ENCODE assay signal across 9 cellular contexts in the genomic region with DNA sequence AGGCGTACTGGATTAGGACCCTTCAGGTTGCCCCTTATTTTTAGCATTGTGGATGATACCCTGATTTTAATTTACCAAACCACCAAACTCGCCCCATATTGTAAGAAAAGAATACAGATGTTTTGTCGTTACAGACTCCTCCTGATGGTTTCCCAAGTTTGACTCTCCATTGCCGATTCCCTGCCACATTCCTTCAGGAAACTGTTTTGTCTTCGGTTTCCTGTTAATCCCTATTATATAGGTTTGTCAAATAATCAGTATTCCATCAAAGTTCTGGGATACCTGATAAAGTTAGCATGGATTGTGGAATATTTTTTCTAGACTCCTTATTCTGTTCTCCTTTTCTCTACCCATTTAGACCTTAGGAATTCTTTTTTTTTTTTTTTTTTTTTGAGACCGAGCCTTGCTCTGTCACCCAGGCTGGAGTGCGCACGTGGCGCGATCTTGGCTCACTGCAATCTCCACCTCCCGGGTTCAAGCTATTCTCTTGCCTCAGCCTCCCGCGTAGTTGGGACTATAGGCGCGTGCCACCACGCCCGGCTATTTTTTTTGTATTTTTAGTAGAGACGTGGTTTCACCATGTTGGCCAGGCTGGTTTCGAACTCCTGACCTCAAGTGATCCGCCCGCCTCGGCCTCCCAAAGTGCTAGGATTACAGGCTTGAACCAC. TPM values are rescaled to one million over a fixed set of nuclear protein-coding genes. Genes with fewer than 3 reads are reported as not detected.
DNase-seq lines count a peak whose midpoint lies in the region; ATAC-seq and TF ChIP-seq lines count a peak whose summit lies in the region.
"Not testable (repeated sequence)": the region's sequence is repeated elsewhere in the genome, so short reads cannot be mapped to it uniquely, and the experiment has no call there.
"Had no signal": no experiment of that assay in that cellular context is flagged by ENCODE, and none has a peak within 500 bp of the region (broad histone marks: within the 10 kb centered on the region; RNA-seq: fewer than 3 reads in every experiment).

No MANE protein-coding gene starts in this region.

- POLR2A ChIA-PET in activated B cell treated with CpG ODN at 0.5 μM for 24 hours (lab: Charles Lee): interaction anchor here (0.6 to 3.4 kb wide), 18 partner anchors 10 to 1656 kb away, joined by 3 to 50 read pairs (median 7); a partner anchor contains a TSS

- H3K4me2 ChIP-seq in DOHH2 (ENCODE audit: low read length): peak overlapping the region; percentile 58
- H3K4me2 ChIP-seq in MM.1S (ENCODE audit: low read depth, low read length): peak overlapping the region; percentile 51; the same call in 1 of the 2 replicates

- peak overlapping the region; percentile 97 for H3K27ac Mint-ChIP-seq in activated B cell treated with CpG ODN at 0.5 μM for 24 hours
- H3K27ac Mint-ChIP-seq in brain: peak overlapping the region; percentile 97 to 100 (median 99)
- peak overlapping the region; percentile 97 for H3K27ac Mint-ChIP-seq in memory B cell

- CTCF ChIA-PET in activated B cell treated with CpG ODN at 0.5 μM for 24 hours (lab: Charles Lee): interaction anchor here (0.6 to 2.4 kb wide), 20 partner anchors 9 to 114 kb away, joined by 3 to 24 read pairs (median 4); a partner anchor contains a TSS

- H3K36me3 ChIP-seq in DOHH2 (ENCODE audit: control insufficient read depth, low read length); MM.1S (replicated peaks; ENCODE audit: insufficient read depth, low read length); rectal smooth muscle tissue (ENCODE audit: control insufficient read depth, insufficient read depth, low read length); urinary bladder (ENCODE audit: insufficient read depth): not testable (repeated sequence)

- H3K27ac ChIP-seq in DOHH2 (ENCODE audit: low read depth, low read length): not testable (repeated sequence)
- peak overlapping the region; percentile 36; the same call in 1 of the 2 replicates for H3K27ac ChIP-seq in MM.1S (ENCODE audit: low read length)
- H3K27ac ChIP-seq in rectal smooth muscle tissue (ENCODE audit: low read depth, low read length): peak overlapping the region; percentile 82
- H3K27ac ChIP-seq in urinary bladder (ENCODE audit: low read depth): peak overlapping the region; percentile 76

- ATAC-seq in activated B cell treated with CpG ODN at 0.5 μM for 24 hours (ENCODE audit: low read depth); memory B cell (ENCODE audit: low read depth): not testable (repeated sequence)

- H3K9me3 ChIP-seq in DOHH2 (ENCODE audit: control insufficient read depth, insufficient read depth, low read length); MM.1S (replicated peaks; ENCODE audit: insufficient read depth, low read length): not testable (repeated sequence)

- intact Hi-C loops in activated B cell treated with CpG ODN at 0.5 μM for 24 hours (cut with micrococcal nuclease): loop anchor here (1.0 to 2.0 kb wide), 4 partner anchors 11 to 45 kb away; a partner anchor contains a TSS

- not testable (repeated sequence) for H3K9me2 ChIP-seq in DOHH2 (replicated peaks; ENCODE audit: control insufficient read depth, low read length); MM.1S (replicated peaks; ENCODE audit: insufficient read depth, low read length)

- not testable (repeated sequence) for TF ChIP-seq CTCF in DOHH2 (IDR thresholded peaks at IDR 0.05; ENCODE audit: low read depth, low read length, poor library complexity, severe bottlenecking); MM.1S (IDR thresholded peaks at IDR 0.05; ENCODE audit: low read length); activated B cell treated with CpG ODN at 0.5 μM for 24 hours (IDR thresholded peaks at IDR 0.05); brain (conservative IDR thresholded peaks at IDR 0.05); fibroblast of pulmonary artery (IDR thresholded peaks at IDR 0.05; ENCODE audit: low read length, missing control alignments)

- H2AFZ ChIP-seq in MM.1S (ENCODE audit: low read length): peak overlapping the region; percentile 59

- H3K27me3 Mint-ChIP-seq in activated B cell treated with CpG ODN at 0.5 μM for 24 hours, brain, memory B cell: not testable (repeated sequence)

- 43% methylated on average over 22 of the region's 22 CpGs for WGBS in urinary bladder

- not testable (repeated sequence) for H3K9me3 Mint-ChIP-seq in activated B cell treated with CpG ODN at 0.5 μM for 24 hours, brain, memory B cell

- H3F3A ChIP-seq in DOHH2 (ENCODE audit: control insufficient read depth, insufficient read depth); MM.1S (ENCODE audit: insufficient read depth, low read length): not testable (repeated sequence)

- H3K27me3 ChIP-seq in DOHH2 (ENCODE audit: control insufficient read depth, low read length); MM.1S (replicated peaks; ENCODE audit: insufficient read depth, low read length); rectal smooth muscle tissue (ENCODE audit: control insufficient read depth, insufficient read depth, low read length): not testable (repeated sequence)

- not testable (repeated sequence) for H4K20me1 ChIP-seq in DOHH2 (ENCODE audit: control insufficient read depth, insufficient read depth, low read depth, low read length); MM.1S (ENCODE audit: insufficient read depth, low read length)

- not testable (repeated sequence) for H3K4me1 ChIP-seq in DOHH2 (ENCODE audit: control insufficient read depth, low read length); MM.1S (ENCODE audit: low read length); urinary bladder (ENCODE audit: insufficient read depth)
- H3K4me1 ChIP-seq in rectal smooth muscle tissue (ENCODE audit: control insufficient read depth, insufficient read depth, low read length): peaks cover 11% of the 10 kb centered on the region

- peaks cover 21% of the 10 kb centered on the region for H3K36me3 Mint-ChIP-seq in activated B cell treated with CpG ODN at 0.5 μM for 24 hours (ENCODE audit: low read depth)
- not testable (repeated sequence) for H3K36me3 Mint-ChIP-seq in brain, memory B cell

- peaks cover 37% of the 10 kb centered on the region for H3K4me1 Mint-ChIP-seq in activated B cell treated with CpG ODN at 0.5 μM for 24 hours
- H3K4me1 Mint-ChIP-seq in brain: peaks cover 59% of the 10 kb centered on the region
- H3K4me1 Mint-ChIP-seq in memory B cell: peaks cover 21% of the 10 kb centered on the region

- H3K4me3 Mint-ChIP-seq in activated B cell treated with CpG ODN at 0.5 μM for 24 hours (peak overlapping the region; percentile 97), brain (peak overlapping the region; percentile 92 to 99 (median 94)), memory B cell (peak overlapping the region; percentile 95)

- H3K79me2 ChIP-seq in DOHH2 (ENCODE audit: control insufficient read depth, low read length) (peaks cover 22% of the 10 kb centered on the region), MM.1S (ENCODE audit: low read length) (peaks cover 48% of the 10 kb centered on the region)

- H3K9ac ChIP-seq in MM.1S (ENCODE audit: low read length) (peak overlapping the region; percentile 87), rectal smooth muscle tissue (ENCODE audit: low read length) (peak overlapping the region; percentile 87)

- peak overlapping the region; percentile 85 for H3K4me3 ChIP-seq in DOHH2 (ENCODE audit: low read length)
- H3K4me3 ChIP-seq in MM.1S (ENCODE audit: low read length): peak overlapping the region; percentile 76
- peak overlapping the region; percentile 84 for H3K4me3 ChIP-seq in fibroblast of pulmonary artery (replicated peaks; ENCODE audit: low read depth, low read length)
- peak overlapping the region; percentile 86 for H3K4me3 ChIP-seq in rectal smooth muscle tissue (ENCODE audit: low read length)
- H3K4me3 ChIP-seq in urinary bladder (ENCODE audit: low read depth, low read length): peak overlapping the region; percentile 60

- not testable (repeated sequence) for DNase-seq in MM.1S; activated B cell treated with CpG ODN at 0.5 μM for 24 hours; memory B cell (ENCODE audit: low spot score in 2 of 2)
- peak; percentile 20 for DNase-seq in fibroblast of pulmonary artery (ENCODE audit: low read depth)

RNA-seq across cellular contexts. Expression of a gene that starts 0.6 kb away (rescaled TPM):
- total RNA-seq in activated B cell treated with CpG ODN at 0.5 μM for 24 hours (120 and 124 TPM in 2 replicates), urinary bladder (113 TPM)
- polyA plus RNA-seq in brain (ENCODE audit: insufficient read depth, low read depth, low replicate concordance) (220 TPM), urinary bladder (86.3 TPM)

RNA-seq across cellular contexts. Expression of a gene that starts 24.8 kb away (rescaled TPM):
- not detected in 2 replicates for total RNA-seq in activated B cell treated with CpG ODN at 0.5 μM for 24 hours
- polyA plus RNA-seq in brain (ENCODE audit: insufficient read depth, low read depth, low replicate concordance): 0.83 TPM
- total RNA-seq in urinary bladder: 0.63 TPM
- 0.34 TPM for polyA plus RNA-seq in urinary bladder
- total RNA-seq: dermis blood vessel endothelial cell had no signal

RNA-seq across cellular contexts. Expression of a gene that starts 38.7 kb away (rescaled TPM):
- total RNA-seq in activated B cell treated with CpG ODN at 0.5 μM for 24 hours (not detected in 2 replicates), urinary bladder (0.26 TPM)
- polyA plus RNA-seq in brain (ENCODE audit: insufficient read depth, low read depth, low replicate concordance) (not detected), urinary bladder (0.96 TPM)

RNA-seq across cellular contexts. Expression of a gene that starts 45.0 kb away (rescaled TPM):
- total RNA-seq in activated B cell treated with CpG ODN at 0.5 μM for 24 hours: 1,995 and 2,126 TPM in 2 replicates
- 1,157 TPM for polyA plus RNA-seq in brain (ENCODE audit: insufficient read depth, low read depth, low replicate concordance)
- total RNA-seq in urinary bladder: 375 TPM
- 1,101 TPM for polyA plus RNA-seq in urinary bladder

RNA-seq across cellular contexts. Expression of a gene that starts 45.7 kb away (rescaled TPM):
- total RNA-seq in activated B cell treated with CpG ODN at 0.5 μM for 24 hours (77.3 TPM in 2 replicates), urinary bladder (83.2 TPM)
- polyA plus RNA-seq in brain (ENCODE audit: insufficient read depth, low read depth, low replicate concordance) (44.7 TPM), urinary bladder (8.9 TPM)
